Comparison of ENCODE assay signal across 1 cellular context in genomic region chr22:23895599-23896144, GRCh38.
TF ChIP-seq lines count a peak whose summit lies in the region.

No MANE protein-coding gene starts in this region.

TF ChIP-seq in SK-N-SH treated with all-trans-retinoic acid at 6 μM for 48 hours, 23 proteins besides CTCF, POLR2A, EP300 and RAD21 (continued from another document):
- TF ChIP-seq CSRNP3 (CRISPR knock-in tag; IDR thresholded peaks at IDR 0.05) (no peak), PATZ1 (CRISPR knock-in tag; IDR thresholded peaks at IDR 0.05; ENCODE audit: borderline replicate concordance) (no peak), ZFP3 (CRISPR knock-in tag; IDR thresholded peaks at IDR 0.05) (no peak), TCF4 (CRISPR knock-in tag; IDR thresholded peaks at IDR 0.05; ENCODE audit: borderline replicate concordance) (no peak)
